In the genomic region with DNA sequence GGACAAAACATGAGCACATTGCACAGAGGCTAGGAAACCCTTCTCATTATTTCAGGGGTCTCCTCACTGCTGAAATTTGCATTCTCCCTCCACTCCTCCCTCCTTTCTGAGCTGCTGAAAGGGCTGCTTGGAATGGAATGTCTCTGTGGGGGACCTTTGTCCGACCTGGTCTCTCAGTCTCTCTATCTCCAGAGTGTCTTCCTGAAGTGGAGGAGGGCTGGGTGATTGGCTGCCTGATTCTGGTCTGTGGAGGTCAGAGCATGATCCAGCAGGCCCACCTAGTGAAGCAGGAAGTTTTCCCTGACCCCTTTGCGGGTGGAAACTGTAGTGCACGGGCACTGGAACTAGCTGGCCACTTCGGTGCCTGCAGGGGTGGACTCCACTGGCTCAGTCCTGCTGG, we compare ENCODE assay signal across 26 cellular contexts.
DNase-seq lines count a peak whose midpoint lies in the region; FAIRE-seq and TF ChIP-seq lines count a peak whose summit lies in the region.
"Had no signal": no experiment of that assay in that cellular context is flagged by ENCODE, and none has a peak within 500 bp of the region (broad histone marks: within the 10 kb centered on the region; RNA-seq: fewer than 3 reads in every experiment).

No MANE protein-coding gene starts in this region.

- TF ChIP-seq RAD21 in H1 (IDR thresholded peaks at IDR 0.05 in 1 of 2, conservative IDR thresholded peaks at IDR 0.05 in 1 of 2; ENCODE audit: low read depth in 2 of 2, low read length in 2 of 2) = no peak

- H3K9ac ChIP-seq in H1 (replicated peaks in 1 of 4; ENCODE audit: extremely low read depth in 1 of 4, low read depth in 3 of 4, low read length in 3 of 4) = no peak overlapping the region
- H3K9ac ChIP-seq: BLaER1 treated with 17β-estradiol and CSF1 and Interleukin-3, amounts not matched to agents 10 nM and 100 nM had no signal

- no peak overlapping the region for H3K14ac ChIP-seq in H1 (ENCODE audit: insufficient read length)

- peak overlapping the region in 1 of 4 experiments; percentile 19; a peak in 1 of 8 replicates for H3K4me3 ChIP-seq in H1 (ENCODE audit: extremely low read depth in 1 of 4, insufficient read depth in 2 of 4, low read depth in 3 of 4, low read length in 4 of 4)
- H3K4me3 ChIP-seq in sigmoid colon = no peak overlapping the region
- no peak overlapping the region for H3K4me3 ChIP-seq in A673 (ENCODE audit: low read depth, low read length, poor library complexity, severe bottlenecking)
- H3K4me3 ChIP-seq: BLaER1 treated with 17β-estradiol and CSF1 and Interleukin-3, amounts not matched to agents 10 nM and 100 nM; K562 had no signal

- H3K9me3 ChIP-seq in H1 (ENCODE audit: insufficient read depth in 2 of 2, low read depth in 1 of 2, low read length in 1 of 2) = no peaks in the 10 kb centered on the region
- H3K9me3 ChIP-seq in sigmoid colon = no peaks in the 10 kb centered on the region
- no peaks in the 10 kb centered on the region for H3K9me3 ChIP-seq in A673 (ENCODE audit: low read depth, low read length, poor library complexity, severe bottlenecking)
- H3K9me3 ChIP-seq: BLaER1 treated with 17β-estradiol and CSF1 and Interleukin-3, amounts not matched to agents 10 nM and 100 nM; Caco-2 had no signal

- WGBS in H1 (ENCODE audit: extremely low coverage in 1 of 2, insufficient coverage in 1 of 2, insufficient read length in 1 of 2, insufficient replicate concordance in 2 of 2, low coverage in 1 of 2, low lambda C conversion rate in 2 of 2, missing lambda C conversion rate in 1 of 2), 2 experiments = 60% methylated on average over 4 of the region's 4 CpGs; no CpG with 5 or more reads in 1 of the 2 experiments
- WGBS in sigmoid colon, 2 donors = 67 to 75% methylated on average over 4 of the region's 4 CpGs

- no peaks in the 10 kb centered on the region for H3K79me1 ChIP-seq in H1 (ENCODE audit: low read depth, low read length)

- no peak overlapping the region for H3K27ac ChIP-seq in H1 (ENCODE audit: low read depth, low read length)
- H3K27ac ChIP-seq in sigmoid colon = no peak overlapping the region
- no peak overlapping the region for H3K27ac ChIP-seq in A673 (ENCODE audit: low read depth, low read length, poor library complexity, severe bottlenecking)
- H3K27ac ChIP-seq: 22Rv1; BLaER1 treated with 17β-estradiol and CSF1 and Interleukin-3, amounts not matched to agents 10 nM and 100 nM had no signal

- H3K4ac ChIP-seq in H1 (replicated peaks; ENCODE audit: insufficient read length, low read depth, low read length) = no peak overlapping the region

- no peak overlapping the region for H2BK120ac ChIP-seq in H1 (replicated peaks; ENCODE audit: low read depth, low read length)

- no peak for TF ChIP-seq EP300 in H1 (IDR thresholded peaks at IDR 0.05; ENCODE audit: borderline replicate concordance in 1 of 2, low read depth in 2 of 2, low read length in 2 of 2)
- no peak for TF ChIP-seq EP300 in sigmoid colon (IDR thresholded peaks at IDR 0.05)

- H3K23me2 ChIP-seq in H1 (ENCODE audit: low read depth, low read length) = peaks cover 1% of the 10 kb centered on the region; the same call in 1 of the 2 replicates

- no peaks in the 10 kb centered on the region for H3K36me3 Mint-ChIP-seq in activated CD4-positive, alpha-beta T cell treated with anti-CD3 and anti-CD28 coated beads, Interleukin-2, amount 10 ng/mL, durations not matched to agents 24 days and 14 days (ENCODE audit: low read depth)
- H3K36me3 Mint-ChIP-seq: CD4-positive, alpha-beta memory T cell had no signal

- no peak overlapping the region for H3K56ac ChIP-seq in H1 (replicated peaks; ENCODE audit: insufficient read length, low read depth, low read length)

- peak overlapping the region; percentile 82; the same call in 1 of the 2 replicates for H2BK20ac ChIP-seq in H1 (ENCODE audit: low read length)

- H2BK12ac ChIP-seq in H1 (ENCODE audit: low read depth, low read length) = peak overlapping the region; percentile 63; the same call in 1 of the 2 replicates

- POLR2A ChIA-PET in H1 (lab: Charles Lee; ENCODE audit: partially characterized antibody) (interaction anchor here (0.9 kb wide), 1 partner anchor 14 kb away, joined by 3 read pairs; no protein-coding TSS in a partner anchor), A673 (lab: Charles Lee; ENCODE audit: low non-redundant PET) (no interaction called here)

- H2AK5ac ChIP-seq in H1 (ENCODE audit: low read depth, low read length) = no peak overlapping the region

- H4K5ac ChIP-seq in H1 (ENCODE audit: insufficient read length, low read depth, low read length) = no peak overlapping the region

- no peaks in the 10 kb centered on the region for H3K79me2 ChIP-seq in H1 (ENCODE audit: control insufficient read depth in 1 of 2, insufficient read depth in 2 of 2, low read length in 2 of 2)

- H2AFZ ChIP-seq in H1 (ENCODE audit: low read length) = peak overlapping the region; percentile 81

- H2BK5ac ChIP-seq in H1 (ENCODE audit: low read depth, low read length) = no peak overlapping the region; the same call in 1 of the 2 replicates

- H3K4me1 ChIP-seq in H1 (replicated peaks in 1 of 4; ENCODE audit: control insufficient read depth in 3 of 4, insufficient read depth in 4 of 4, low read length in 3 of 4) (peaks cover 0 to 16% (median 4%) of the 10 kb centered on the region in 4 experiments; a peak in 6 of 7 replicates), sigmoid colon (no peaks in the 10 kb centered on the region), A673 (ENCODE audit: insufficient read depth, low read length, poor library complexity, severe bottlenecking) (no peaks in the 10 kb centered on the region)

- H3K36me3 ChIP-seq in H1 (ENCODE audit: control insufficient read depth in 2 of 4, insufficient read depth in 4 of 4, low read length in 3 of 4) (no peaks in the 10 kb centered on the region; a peak in 1 of 8 replicates), sigmoid colon (no peaks in the 10 kb centered on the region), A673 (ENCODE audit: insufficient read depth, low read length, poor library complexity, severe bottlenecking) (no peaks in the 10 kb centered on the region)
- H3K36me3 ChIP-seq: BLaER1 treated with 17β-estradiol and CSF1 and Interleukin-3, amounts not matched to agents 10 nM and 100 nM had no signal

- no TSS peak for BruUV-seq in A673 (replicated peaks; lab: Mats Ljungman, UMichigan)

- peak overlapping the region; percentile 24 to 35 for H3K4me2 ChIP-seq in H1 (ENCODE audit: insufficient read depth in 1 of 2, low read depth in 2 of 2, low read length in 2 of 2)
- H3K4me2 ChIP-seq: BLaER1 treated with 17β-estradiol and CSF1 and Interleukin-3, amounts not matched to agents 10 nM and 100 nM had no signal

- TF ChIP-seq CTCF in H1 (IDR thresholded peaks at IDR 0.05; ENCODE audit: control extremely low read depth in 1 of 3, insufficient read depth in 1 of 3, low read depth in 1 of 3, low read length in 3 of 3) (no peak), sigmoid colon (IDR thresholded peaks at IDR 0.05) (no peak), A673 (conservative IDR thresholded peaks at IDR 0.05; ENCODE audit: low read depth, low read length) (no peak)

- no peak overlapping the region for H3K27ac Mint-ChIP-seq in activated CD4-positive, alpha-beta T cell treated with anti-CD3 and anti-CD28 coated beads, Interleukin-2, amount 10 ng/mL, durations not matched to agents 24 days and 14 days
- H3K27ac Mint-ChIP-seq: CD4-positive, alpha-beta memory T cell; HFFc6 had no signal

- peak; percentile 23 for DNase-seq in activated CD4-positive, alpha-beta T cell treated with anti-CD3 and anti-CD28 coated beads, Interleukin-2, amount 10 ng/mL, durations not matched to agents 24 days and 14 days
- no peak for DNase-seq in activated CD4-positive, alpha-beta T cell treated with anti-CD3 and anti-CD28 coated beads for 48 hours
- DNase-seq in H1 (ENCODE audit: low read depth in 1 of 2, low spot score in 2 of 2) (peak in 1 of 2 experiments; percentile 54), iPS-NIHi11 (ENCODE audit: low spot score) (peak; percentile 70), KG1 (lab: John Stamatoyannopoulos, UW) (no peak), sigmoid colon (no peak), A673 (ENCODE audit: low spot score) (no peak)
- no peak for DNase-seq in activated T-cell treated with anti-CD3 and anti-CD28 coated beads, Interleukin-2, amount 50 U/mL, for 48 hours
- DNase-seq: Caco-2; CD4-positive, alpha-beta memory T cell; DMS153; GF-D8; HFFc6; NCI-H1092 treated with DMSO at 0.1 percent for 48 hours; NCI-H1436 treated with DMSO at 0.1 percent for 48 hours; NCI-H2081; NCI-H2171; NCI-H345; NCI-H524; NCI-H774; NK-92 treated with Interleukin-12 subunit alpha and Interleukin-12 subunit beta, amount 100 ng/mL, for 24 hours had no signal

- no peaks in the 10 kb centered on the region for H3K27me3 Mint-ChIP-seq in activated CD4-positive, alpha-beta T cell treated with anti-CD3 and anti-CD28 coated beads, Interleukin-2, amount 10 ng/mL, durations not matched to agents 24 days and 14 days
- H3K27me3 Mint-ChIP-seq: CD4-positive, alpha-beta memory T cell had no signal

- H3K4me1 Mint-ChIP-seq in activated CD4-positive, alpha-beta T cell treated with anti-CD3 and anti-CD28 coated beads, Interleukin-2, amount 10 ng/mL, durations not matched to agents 24 days and 14 days = no peaks in the 10 kb centered on the region
- H3K4me1 Mint-ChIP-seq: CD4-positive, alpha-beta memory T cell had no signal

- peak overlapping the region; percentile 4 for H4K91ac ChIP-seq in H1 (replicated peaks; ENCODE audit: insufficient read length, low read length)

- intact Hi-C loops in activated CD4-positive, alpha-beta T cell treated with anti-CD3 and anti-CD28 coated beads, Interleukin-2, amount 10 ng/mL, durations not matched to agents 24 days and 14 days (cut with micrococcal nuclease) = no loop called here
- intact Hi-C loops in sigmoid colon (cut with DNase I) (no loop called here), A673 (cut with micrococcal nuclease; ENCODE audit: unreplicated experiment) (no loop called here)

- H2BK15ac ChIP-seq in H1 (ENCODE audit: low read length) = peak overlapping the region; percentile 81; the same call in 1 of the 2 replicates

- FAIRE-seq in H1 (lab: Jason Lieb, UNC) = peak; percentile 72
- FAIRE-seq: H54, HepG2, K562 had no signal

- no peak overlapping the region for H3K4me3 Mint-ChIP-seq in activated CD4-positive, alpha-beta T cell treated with anti-CD3 and anti-CD28 coated beads, Interleukin-2, amount 10 ng/mL, durations not matched to agents 24 days and 14 days
- H3K4me3 Mint-ChIP-seq: CD4-positive, alpha-beta memory T cell; HFFc6 had no signal

- CTCF ChIA-PET in H1 (lab: Charles Lee; ENCODE audit: partially characterized antibody) (interaction anchor here (1.0 kb wide), 1 partner anchor 9 kb away, joined by 3 read pairs; no protein-coding TSS in a partner anchor), A673 (lab: Charles Lee) (no interaction called here)

- H3K23ac ChIP-seq in H1 (ENCODE audit: insufficient read length) = no peak overlapping the region

- TF ChIP-seq POLR2A in H1 (IDR thresholded peaks at IDR 0.05; ENCODE audit: control extremely low read depth in 1 of 2, low read depth in 2 of 2, low read length in 2 of 2) = no peak
- TF ChIP-seq POLR2A in sigmoid colon (IDR thresholded peaks at IDR 0.05) = no peak

- H3K18ac ChIP-seq in H1 (ENCODE audit: extremely low read depth, low read length) = peak overlapping the region; percentile 96

- no peaks in the 10 kb centered on the region for H4K20me1 ChIP-seq in H1 (replicated peaks in 1 of 2; ENCODE audit: control insufficient read depth in 1 of 2, insufficient read depth in 2 of 2, low read length in 2 of 2)
- H4K20me1 ChIP-seq: BLaER1 treated with 17β-estradiol and CSF1 and Interleukin-3, amounts not matched to agents 10 nM and 100 nM had no signal

- H3K27me3 ChIP-seq in H1 (replicated peaks in 1 of 4; ENCODE audit: control insufficient read depth in 3 of 4, extremely low read depth in 1 of 4, insufficient read depth in 3 of 4, low read length in 3 of 4) (no peaks in the 10 kb centered on the region; a peak in 1 of 7 replicates), sigmoid colon (no peaks in the 10 kb centered on the region), A673 (replicated peaks; ENCODE audit: insufficient read depth, low read depth, low read length, poor library complexity) (peaks cover 8% of the 10 kb centered on the region)
- H3K27me3 ChIP-seq: BLaER1 treated with 17β-estradiol and CSF1 and Interleukin-3, amounts not matched to agents 10 nM and 100 nM had no signal

- peak overlapping the region; percentile 87 for H4K8ac ChIP-seq in H1 (ENCODE audit: extremely low read depth, insufficient read depth, low read length)

- H3K9me3 Mint-ChIP-seq in activated CD4-positive, alpha-beta T cell treated with anti-CD3 and anti-CD28 coated beads, Interleukin-2, amount 10 ng/mL, durations not matched to agents 24 days and 14 days = no peaks in the 10 kb centered on the region

Comparison
In these comparisons a context has a peak if more than half of its experiments do, and no peak if none do; other contexts are left out.
1. DNase-seq: peak in activated CD4-positive, alpha-beta T cell treated with anti-CD3 and anti-CD28 coated beads, Interleukin-2, amount 10 ng/mL, durations not matched to agents 24 days and 14 days (single experiment) and iPS-NIHi11 (single experiment); none in activated CD4-positive, alpha-beta T cell treated with anti-CD3 and anti-CD28 coated beads for 48 hours (single experiment), KG1 (single experiment), sigmoid colon (single experiment), A673 (single experiment) and activated T-cell treated with anti-CD3 and anti-CD28 coated beads, Interleukin-2, amount 50 U/mL, for 48 hours (0 of 2).